In the genomic region with DNA sequence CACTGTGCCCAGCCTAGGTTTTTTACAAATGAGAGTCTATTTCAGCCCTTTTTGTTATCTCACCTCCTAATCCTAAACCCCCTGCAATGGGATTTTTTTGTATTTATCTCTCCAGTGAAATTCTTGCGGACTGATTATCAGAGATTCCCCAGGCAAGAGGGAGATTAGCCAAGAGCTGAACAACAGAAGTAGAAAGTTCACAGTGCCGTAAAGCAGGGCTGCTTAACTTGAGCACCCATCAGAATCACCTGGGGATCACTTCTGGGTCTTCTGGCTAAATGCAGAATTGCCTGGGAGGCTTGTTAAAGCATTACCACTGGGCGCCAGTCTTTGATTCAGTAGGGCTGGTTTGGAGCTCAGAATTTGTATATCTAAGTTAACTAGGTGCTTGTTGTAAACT, we compare ENCODE assay signal across 22 cellular contexts. TPM values are rescaled to one million over a fixed set of nuclear protein-coding genes. Genes with fewer than 3 reads are reported as not detected.
DNase-seq lines count a peak whose midpoint lies in the region; ATAC-seq and TF ChIP-seq lines count a peak whose summit lies in the region.
"Had no signal": no experiment of that assay in that cellular context is flagged by ENCODE, and none has a peak within 500 bp of the region (broad histone marks: within the 10 kb centered on the region; RNA-seq: fewer than 3 reads in every experiment).

No MANE protein-coding gene starts in this region.

- no peaks in the 10 kb centered on the region for H3K27me3 Mint-ChIP-seq in GM23338 (ENCODE audit: insufficient read depth, low read depth, poor library complexity)
- peaks cover 24% of the 10 kb centered on the region for H3K27me3 Mint-ChIP-seq in endodermal cell (ENCODE audit: insufficient read depth)
- H3K27me3 Mint-ChIP-seq: CD4-positive, CD25-positive, alpha-beta regulatory T cell had no signal

- H4K20me1 ChIP-seq in GM23338 (replicated peaks; ENCODE audit: insufficient read depth) (no peaks in the 10 kb centered on the region), SK-N-SH (ENCODE audit: insufficient read depth) (no peaks in the 10 kb centered on the region)

- H3K79me2 ChIP-seq in GM23338 (replicated peaks; ENCODE audit: insufficient read depth) (no peaks in the 10 kb centered on the region), SK-N-SH (ENCODE audit: insufficient read depth) (no peaks in the 10 kb centered on the region)

- H3K4me3 ChIP-seq in GM23338 (no peak overlapping the region), HUES48 (ENCODE audit: low read depth, low read length) (no peak overlapping the region), endodermal cell (ENCODE audit: low read length) (peak overlapping the region; percentile 54), gastroesophageal sphincter (no peak overlapping the region), colonic mucosa (no peak overlapping the region), SK-N-SH (ENCODE audit: low read depth in 2 of 2, low read length in 1 of 2) (no peak overlapping the region)
- H3K4me3 ChIP-seq: K562 had no signal

- ATAC-seq in GM23338 (peak; percentile 42), gastroesophageal sphincter (no peak)
- ATAC-seq: HCT116, K562 had no signal

- peaks cover 18% of the 10 kb centered on the region for H3K4me1 Mint-ChIP-seq in GM23338
- H3K4me1 Mint-ChIP-seq in endodermal cell: peaks cover 27% of the 10 kb centered on the region
- H3K4me1 Mint-ChIP-seq: CD4-positive, CD25-positive, alpha-beta regulatory T cell had no signal

- H3K4me1 ChIP-seq in GM23338 (ENCODE audit: insufficient read depth): peaks cover 17% of the 10 kb centered on the region
- peaks cover 15% of the 10 kb centered on the region for H3K4me1 ChIP-seq in HUES48 (ENCODE audit: control insufficient read depth, insufficient read depth, low read length)
- H3K4me1 ChIP-seq in endodermal cell (ENCODE audit: control insufficient read depth, insufficient read depth, low read length): peaks cover 3% of the 10 kb centered on the region
- H3K4me1 ChIP-seq in gastroesophageal sphincter: no peaks in the 10 kb centered on the region
- no peaks in the 10 kb centered on the region for H3K4me1 ChIP-seq in colonic mucosa
- H3K4me1 ChIP-seq in SK-N-SH (ENCODE audit: control insufficient read depth in 1 of 2, insufficient read depth in 2 of 2, low read depth in 1 of 2, low read length in 1 of 2): no peaks in the 10 kb centered on the region
- H3K4me1 ChIP-seq: BE2C had no signal

- H3K27ac ChIP-seq in GM23338 (ENCODE audit: low read depth) (0 out of 2 replicates have a peak overlapping the region, but pooled peaks have one; percentile 6), HUES48 (ENCODE audit: low read depth, low read length) (peak overlapping the region; percentile 20), endodermal cell (ENCODE audit: low read depth, low read length) (no peak overlapping the region), gastroesophageal sphincter (no peak overlapping the region), colonic mucosa (no peak overlapping the region), SK-N-SH (ENCODE audit: low read depth in 2 of 2, low read length in 1 of 2) (no peak overlapping the region)
- H3K27ac ChIP-seq: HL-60 had no signal

- H3K27ac Mint-ChIP-seq in GM23338 (peak overlapping the region; percentile 58), endodermal cell (peak overlapping the region; percentile 24)
- H3K27ac Mint-ChIP-seq: HFFc6 had no signal

- no peak for TF ChIP-seq POLR2A in gastroesophageal sphincter (IDR thresholded peaks at IDR 0.05)

- no peaks in the 10 kb centered on the region for H3K9me2 ChIP-seq in GM23338 (ENCODE audit: insufficient read depth)
- H3K9me2 ChIP-seq in SK-N-SH: no peaks in the 10 kb centered on the region

- H3K9me3 ChIP-seq in HUES48 (ENCODE audit: control insufficient read depth, insufficient read depth, low read length): no peaks in the 10 kb centered on the region
- no peaks in the 10 kb centered on the region for H3K9me3 ChIP-seq in endodermal cell (ENCODE audit: control insufficient read depth, low read length)
- H3K9me3 ChIP-seq in gastroesophageal sphincter: peaks cover 0 to 4% (median 0%) of the 10 kb centered on the region in 3 donors
- H3K9me3 ChIP-seq in colonic mucosa: no peaks in the 10 kb centered on the region
- H3K9me3 ChIP-seq in SK-N-SH: no peaks in the 10 kb centered on the region
- H3K9me3 ChIP-seq: BE2C had no signal

- intact Hi-C loops in colonic mucosa (cut with DNase I): no loop called here

- H3K4me3 Mint-ChIP-seq in GM23338 (no peak overlapping the region), endodermal cell (peak overlapping the region; percentile 2)
- H3K4me3 Mint-ChIP-seq: CD4-positive, CD25-positive, alpha-beta regulatory T cell; HFFc6 had no signal

- H3K4me2 ChIP-seq in GM23338 (no peak overlapping the region), SK-N-SH (no peak overlapping the region)

- H2AFZ ChIP-seq in GM23338 (peak overlapping the region; percentile 45), SK-N-SH (ENCODE audit: low read depth) (no peak overlapping the region)

- POLR2A ChIA-PET in SK-N-SH (lab: Yijun Ruan, JAX): no interaction called here

- peak; percentile 37 for DNase-seq in GM23338 (ENCODE audit: low spot score)
- peak; percentile 75 for DNase-seq in endodermal cell
- no peak for DNase-seq in colonic mucosa
- no peak for DNase-seq in NCI-H1694 (lab: John Stamatoyannopoulos, UW)
- no peak for DNase-seq in SK-N-SH
- DNase-seq: ACHN; BE2C; C1 segment of cervical spinal cord; CD4-positive, CD25-positive, alpha-beta regulatory T cell; DMS153; DMS79; GF-D8; HFFc6; IMR-90 had no signal

- H3K9me3 Mint-ChIP-seq in GM23338 (no peaks in the 10 kb centered on the region), endodermal cell (peaks cover 6% of the 10 kb centered on the region)

- H3K36me3 ChIP-seq in GM23338 (ENCODE audit: insufficient read depth): no peaks in the 10 kb centered on the region
- H3K36me3 ChIP-seq in HUES48 (ENCODE audit: control insufficient read depth, insufficient read depth, low read length): no peaks in the 10 kb centered on the region
- H3K36me3 ChIP-seq in endodermal cell (ENCODE audit: control insufficient read depth, insufficient read depth, low read length): no peaks in the 10 kb centered on the region
- no peaks in the 10 kb centered on the region for H3K36me3 ChIP-seq in gastroesophageal sphincter
- no peaks in the 10 kb centered on the region for H3K36me3 ChIP-seq in colonic mucosa
- H3K36me3 ChIP-seq in SK-N-SH (replicated peaks in 1 of 2; ENCODE audit: control insufficient read depth in 1 of 2, insufficient read depth in 2 of 2, low read length in 1 of 2): no peaks in the 10 kb centered on the region
- H3K36me3 ChIP-seq: BE2C had no signal

- no peak overlapping the region for H3K9ac ChIP-seq in HUES48 (ENCODE audit: low read depth, low read length)
- H3K9ac ChIP-seq in endodermal cell (ENCODE audit: extremely low read depth, low read length, poor library complexity, severe bottlenecking): no peak overlapping the region
- no peak overlapping the region for H3K9ac ChIP-seq in colonic mucosa (ENCODE audit: low read depth in 2 of 2, low read length in 2 of 2)
- no peak overlapping the region for H3K9ac ChIP-seq in SK-N-SH

- H3K27me3 ChIP-seq in GM23338 (ENCODE audit: insufficient read depth): no peaks in the 10 kb centered on the region
- no peaks in the 10 kb centered on the region for H3K27me3 ChIP-seq in HUES48 (ENCODE audit: control insufficient read depth, insufficient read depth, low read length)
- no peaks in the 10 kb centered on the region for H3K27me3 ChIP-seq in endodermal cell (ENCODE audit: control insufficient read depth, insufficient read depth, low read length, poor library complexity, severe bottlenecking)
- peaks cover 9% of the 10 kb centered on the region for H3K27me3 ChIP-seq in gastroesophageal sphincter
- no peaks in the 10 kb centered on the region for H3K27me3 ChIP-seq in colonic mucosa
- H3K27me3 ChIP-seq in SK-N-SH (ENCODE audit: insufficient read depth): peaks cover 61% of the 10 kb centered on the region
- H3K27me3 ChIP-seq: BE2C had no signal

- CTCF ChIA-PET in SK-N-SH (lab: Yijun Ruan, JAX): no interaction called here

- 21 to 50% methylated on average over 1 to 3 of the region's 3 CpGs for WGBS in endodermal cell (ENCODE audit: insufficient coverage in 1 of 2, insufficient read length in 1 of 2), 2 experiments
- 72 to 80% methylated on average over 2 to 3 of the region's 3 CpGs for WGBS in gastroesophageal sphincter (ENCODE audit: low coverage in 1 of 2), 2 donors
- 6% methylated on average over 3 of the region's 3 CpGs for WGBS in SK-N-SH (ENCODE audit: low lambda C conversion rate)

- no peak for TF ChIP-seq CTCF in GM23338 (conservative IDR thresholded peaks at IDR 0.05; ENCODE audit: low read depth in 2 of 2)
- TF ChIP-seq CTCF in endodermal cell (conservative IDR thresholded peaks at IDR 0.05): no peak
- TF ChIP-seq CTCF in gastroesophageal sphincter (IDR thresholded peaks at IDR 0.05): no peak
- no peak for TF ChIP-seq CTCF in colonic mucosa (IDR thresholded peaks at IDR 0.05)
- no peak for TF ChIP-seq CTCF in SK-N-SH (IDR thresholded peaks at IDR 0.05)

- TF ChIP-seq EP300 in gastroesophageal sphincter (IDR thresholded peaks at IDR 0.05): no peak
- TF ChIP-seq EP300 in SK-N-SH (IDR thresholded peaks at IDR 0.05; ENCODE audit: borderline replicate concordance in 1 of 2, low read depth in 1 of 2, low read length in 1 of 2): no peak

- no peaks in the 10 kb centered on the region for H3K36me3 Mint-ChIP-seq in GM23338 (ENCODE audit: low read depth)
- no peaks in the 10 kb centered on the region for H3K36me3 Mint-ChIP-seq in endodermal cell (ENCODE audit: low read depth)
- H3K36me3 Mint-ChIP-seq: CD4-positive, CD25-positive, alpha-beta regulatory T cell had no signal

- no peaks in the 10 kb centered on the region for H3F3A ChIP-seq in GM23338 (replicated peaks; ENCODE audit: low read depth)
- no peaks in the 10 kb centered on the region for H3F3A ChIP-seq in SK-N-SH (replicated peaks; ENCODE audit: insufficient read depth)

- no peak for TF ChIP-seq RAD21 in SK-N-SH (IDR thresholded peaks at IDR 0.05; ENCODE audit: low read length)

RNA-seq across cellular contexts. Expression of a gene that starts 1.3 kb away (rescaled TPM):
- total RNA-seq in GM23338 (2014; rRNA removed; shearing (Covaris generic)): 2.8 and 4.6 TPM in 2 replicates
- 5.0 and 5.4 TPM in 2 replicates for polyA plus RNA-seq in GM23338 (2016; fragmentation: Nextera tagmentation; extraction: Ambion mirVana)
- 1 to 10 TPM; 1.3 to 4.6 TPM for total RNA-seq in endodermal cell
- 1.00 TPM for polyA plus RNA-seq in endodermal cell (2013, experiment 1 of 2)
- 0.50 TPM for polyA plus RNA-seq in endodermal cell (2013, experiment 2 of 2)
- not detected for total RNA-seq in gastroesophageal sphincter
- total RNA-seq in colonic mucosa: not detected
- polyA plus RNA-seq in SK-N-SH (2012; rRNA removed): not detected in 2 replicates
- not detected in 2 replicates for polyA plus RNA-seq in SK-N-SH (2012; cell fraction: cytosol; rRNA removed)
- polyA plus RNA-seq in SK-N-SH (2012; cell fraction: nucleus; rRNA removed): not detected in 2 replicates
- total RNA-seq: CD4-positive, CD25-positive, alpha-beta regulatory T cell; Daoy; H4; HFFc6; HT1080; IMR-90; K562 had no signal
- polyA plus RNA-seq: CD4-positive, CD25-positive, alpha-beta regulatory T cell; IMR-90; K562 had no signal

RNA-seq across cellular contexts. Expression of a gene that starts 14.4 kb away (rescaled TPM):
- 15.3 and 19.3 TPM in 2 replicates for total RNA-seq in GM23338 (2014; rRNA removed; shearing (Covaris generic))
- 31.7 and 32.0 TPM in 2 replicates for polyA plus RNA-seq in GM23338 (2016; fragmentation: Nextera tagmentation; extraction: Ambion mirVana)
- total RNA-seq in endodermal cell: 10 to 100 TPM in 1 of 2 donors, 1 to 10 TPM in 1; 1.3 to 60.7 TPM
- polyA plus RNA-seq in endodermal cell (2013, experiment 1 of 2): 12.2 TPM
- polyA plus RNA-seq in endodermal cell (2013, experiment 2 of 2): 14.2 TPM
- not detected for total RNA-seq in gastroesophageal sphincter
- not detected for total RNA-seq in colonic mucosa
- not detected in 2 replicates for polyA plus RNA-seq in SK-N-SH (2012; rRNA removed)
- polyA plus RNA-seq in SK-N-SH (2012; cell fraction: cytosol; rRNA removed): not detected in 2 replicates
- not detected in 2 replicates for polyA plus RNA-seq in SK-N-SH (2012; cell fraction: nucleus; rRNA removed)
- total RNA-seq: CD4-positive, CD25-positive, alpha-beta regulatory T cell; Daoy; H4; HFFc6; HT1080; IMR-90; K562 had no signal
- polyA plus RNA-seq: CD4-positive, CD25-positive, alpha-beta regulatory T cell; IMR-90; K562 had no signal

RNA-seq across cellular contexts. Expression of a gene that starts 37.2 kb away (rescaled TPM):
- total RNA-seq in GM23338 (2014; rRNA removed; shearing (Covaris generic)): not detected in 2 replicates
- polyA plus RNA-seq in GM23338 (2016; fragmentation: Nextera tagmentation; extraction: Ambion mirVana) (not detected in 2 replicates), SK-N-SH (2012; rRNA removed) (not detected in 2 replicates)
- total RNA-seq in endodermal cell (not detected), gastroesophageal sphincter (not detected), colonic mucosa (not detected)
- not detected for polyA plus RNA-seq in endodermal cell (2013, experiment 1 of 2)
- not detected for polyA plus RNA-seq in endodermal cell (2013, experiment 2 of 2)
- polyA plus RNA-seq in SK-N-SH (2012; cell fraction: cytosol; rRNA removed): not detected in 2 replicates
- not detected in 2 replicates for polyA plus RNA-seq in SK-N-SH (2012; cell fraction: nucleus; rRNA removed)
- total RNA-seq: CD4-positive, CD25-positive, alpha-beta regulatory T cell; Daoy; H4; HFFc6; HT1080; IMR-90; K562 had no signal
- polyA plus RNA-seq: CD4-positive, CD25-positive, alpha-beta regulatory T cell; IMR-90; K562 had no signal

RNA-seq across cellular contexts. Expression of a gene that starts 44.3 kb away (rescaled TPM):
- total RNA-seq in GM23338 (2014; rRNA removed; shearing (Covaris generic)): not detected in 2 replicates
- polyA plus RNA-seq in GM23338 (2016; fragmentation: Nextera tagmentation; extraction: Ambion mirVana) (not detected in 2 replicates), SK-N-SH (2012; rRNA removed) (not detected in 2 replicates)
- total RNA-seq in endodermal cell (not detected), gastroesophageal sphincter (not detected), colonic mucosa (10 to 100 TPM in 1 of 2 donors, 1 to 10 TPM in 1; 3.9 to 14.7 TPM)
- not detected for polyA plus RNA-seq in endodermal cell (2013, experiment 1 of 2)
- not detected for polyA plus RNA-seq in endodermal cell (2013, experiment 2 of 2)
- polyA plus RNA-seq in SK-N-SH (2012; cell fraction: cytosol; rRNA removed): not detected in 2 replicates
- polyA plus RNA-seq in SK-N-SH (2012; cell fraction: nucleus; rRNA removed): not detected in 2 replicates
- total RNA-seq: CD4-positive, CD25-positive, alpha-beta regulatory T cell; Daoy; H4; HFFc6; HT1080; IMR-90; K562 had no signal
- polyA plus RNA-seq: CD4-positive, CD25-positive, alpha-beta regulatory T cell; IMR-90; K562 had no signal

RNA-seq across cellular contexts. Expression of a gene that starts 55.0 kb away (rescaled TPM):
- total RNA-seq in GM23338 (2014; rRNA removed; shearing (Covaris generic)): not detected in 2 replicates
- not detected in 2 replicates for polyA plus RNA-seq in GM23338 (2016; fragmentation: Nextera tagmentation; extraction: Ambion mirVana)
- not detected for total RNA-seq in endodermal cell
- not detected for polyA plus RNA-seq in endodermal cell (2013, experiment 1 of 2)
- not detected for polyA plus RNA-seq in endodermal cell (2013, experiment 2 of 2)
- not detected for total RNA-seq in gastroesophageal sphincter
- not detected for total RNA-seq in colonic mucosa
- not detected in 2 replicates for polyA plus RNA-seq in SK-N-SH (2012; rRNA removed)
- not detected in 2 replicates for polyA plus RNA-seq in SK-N-SH (2012; cell fraction: cytosol; rRNA removed)
- not detected in 2 replicates for polyA plus RNA-seq in SK-N-SH (2012; cell fraction: nucleus; rRNA removed)
- total RNA-seq: CD4-positive, CD25-positive, alpha-beta regulatory T cell; Daoy; H4; HFFc6; HT1080; IMR-90; K562 had no signal
- polyA plus RNA-seq: CD4-positive, CD25-positive, alpha-beta regulatory T cell; IMR-90; K562 had no signal

Comparison
In these comparisons a context has a peak if more than half of its experiments do, and no peak if none do; other contexts are left out.
1. DNase-seq: peak in GM23338 (single experiment) and endodermal cell (single experiment); none in colonic mucosa (single experiment), NCI-H1694 (single experiment) and SK-N-SH (single experiment).
2. H3K27ac ChIP-seq: peak in GM23338 (single experiment) and HUES48 (single experiment); none in endodermal cell (single experiment), gastroesophageal sphincter (0 of 4), colonic mucosa (single experiment) and SK-N-SH (0 of 2).